16 cellular contexts compared by ENCODE assay signal in genomic region chr7:101550641-101551531, GRCh38.
DNase-seq lines count a peak whose midpoint lies in the region; ATAC-seq and TF ChIP-seq lines count a peak whose summit lies in the region.
"Had no signal": no experiment of that assay in that cellular context is flagged by ENCODE, and none has a peak within 500 bp of the region (broad histone marks: within the 10 kb centered on the region; RNA-seq: fewer than 3 reads in every experiment).

No MANE protein-coding gene starts in this region.

- TF ChIP-seq POLR2A in testis (IDR thresholded peaks at IDR 0.05) = no peak

- intact Hi-C loops in left cardiac atrium (cut with DNase I) = no loop called here
- intact Hi-C loops in left lung (cut with DNase I) = no loop called here
- intact Hi-C loops in aorta (cut with DNase I) = no loop called here
- intact Hi-C loops in testis (cut with DNase I; ENCODE audit: low total_unique reads) = no loop called here

- TF ChIP-seq CTCF in right atrium auricular region (IDR thresholded peaks at IDR 0.05) = no peak
- TF ChIP-seq CTCF in WERI-Rb-1 (IDR thresholded peaks at IDR 0.05; ENCODE audit: low read depth, low read length) = no peak
- TF ChIP-seq CTCF in left lung (IDR thresholded peaks at IDR 0.05) = no peak
- TF ChIP-seq CTCF in testis (IDR thresholded peaks at IDR 0.05) = no peak

- H3K9me3 ChIP-seq in right atrium auricular region (no peaks in the 10 kb centered on the region), WERI-Rb-1 (ENCODE audit: severe bottlenecking) (no peaks in the 10 kb centered on the region), left lung (no peaks in the 10 kb centered on the region), aorta (ENCODE audit: control insufficient read depth, low read length) (no peaks in the 10 kb centered on the region), testis (no peaks in the 10 kb centered on the region)
- H3K9me3 ChIP-seq: BLaER1, esophagus squamous epithelium had no signal

- H3K36me3 ChIP-seq in right atrium auricular region (no peaks in the 10 kb centered on the region), WERI-Rb-1 (no peaks in the 10 kb centered on the region), left lung (no peaks in the 10 kb centered on the region), aorta (ENCODE audit: control insufficient read depth in 1 of 2, insufficient read depth in 2 of 2, low read length in 1 of 2) (no peaks in the 10 kb centered on the region), testis (ENCODE audit: low read depth, missing control alignments) (no peaks in the 10 kb centered on the region)
- H3K36me3 ChIP-seq: BLaER1, esophagus squamous epithelium had no signal

- WGBS in aorta, 2 donors = 77 to 79% methylated on average over 24 to 26 of the region's 26 CpGs
- 62 to 68% methylated on average over 16 to 26 of the region's 26 CpGs for WGBS in testis, 2 donors

- H3K27me3 ChIP-seq in right atrium auricular region (no peaks in the 10 kb centered on the region), WERI-Rb-1 (ENCODE audit: insufficient read depth, low read depth, severe bottlenecking) (no peaks in the 10 kb centered on the region), left lung (peaks cover 0 to 11% of the 10 kb centered on the region in 2 donors), aorta (ENCODE audit: control insufficient read depth in 1 of 2, insufficient read depth in 2 of 2, low read length in 1 of 2) (no peaks in the 10 kb centered on the region), testis (no peaks in the 10 kb centered on the region)
- H3K27me3 ChIP-seq: BLaER1 had no signal

- ATAC-seq in left cardiac atrium (no peak), left lung (peak; percentile 47), aorta (ENCODE audit: low FRiP score) (no peak), GM18520 (IDR thresholded peaks at IDR 0.05; ENCODE audit: unreplicated experiment) (no peak), GM18498 (IDR thresholded peaks at IDR 0.05; ENCODE audit: unreplicated experiment) (no peak)
- ATAC-seq: activated CD4-positive, alpha-beta T cell treated with anti-CD3 and anti-CD28 coated beads for 36 hours; stimulated activated naive CD8-positive, alpha-beta T cell treated with anti-CD3 and anti-CD28 coated beads, Interleukin-15, amount 100 ng/mL, for 72 hours had no signal

- H3K4me1 ChIP-seq in right atrium auricular region = no peaks in the 10 kb centered on the region
- H3K4me1 ChIP-seq in left lung = no peaks in the 10 kb centered on the region
- H3K4me1 ChIP-seq in aorta (ENCODE audit: control insufficient read depth in 1 of 2, insufficient read depth in 2 of 2, low read length in 2 of 2) = no peaks in the 10 kb centered on the region
- H3K4me1 ChIP-seq in testis = peaks cover 3% of the 10 kb centered on the region
- H3K4me1 ChIP-seq: esophagus squamous epithelium had no signal

- DNase-seq in left cardiac atrium = peak; percentile 18
- DNase-seq in right atrium auricular region (ENCODE audit: low spot score) = no peak
- DNase-seq in WERI-Rb-1 = peak; percentile 9
- peak; percentile 35 to 65 for DNase-seq in left lung
- DNase-seq in aorta = peak; percentile 36 to 60
- DNase-seq in testis = no peak
- DNase-seq: activated CD4-positive, alpha-beta T cell treated with anti-CD3 and anti-CD28 coated beads for 36 hours; activated naive CD4-positive, alpha-beta T cell; central memory CD4-positive, alpha-beta T cell; esophagus squamous epithelium; NCI-H146; NCI-H774; stimulated activated naive CD8-positive, alpha-beta T cell treated with anti-CD3 and anti-CD28 coated beads, Interleukin-15, amount 100 ng/mL, for 72 hours had no signal

- H3K4me3 ChIP-seq in right atrium auricular region (no peak overlapping the region), WERI-Rb-1 (ENCODE audit: low read depth, low read length) (no peak overlapping the region), left lung (no peak overlapping the region), aorta (ENCODE audit: low read length in 2 of 2) (no peak overlapping the region), testis (no peak overlapping the region)
- H3K4me3 ChIP-seq: BLaER1, esophagus squamous epithelium had no signal

- H3K27ac ChIP-seq in right atrium auricular region = no peak overlapping the region
- no peak overlapping the region for H3K27ac ChIP-seq in WERI-Rb-1
- H3K27ac ChIP-seq in left lung = no peak overlapping the region
- H3K27ac ChIP-seq in aorta (ENCODE audit: low read depth in 1 of 2, low read length in 2 of 2) = no peak overlapping the region
- H3K27ac ChIP-seq in testis = no peak overlapping the region
- H3K27ac ChIP-seq: BLaER1, esophagus squamous epithelium had no signal

Comparison
In these comparisons a context has a peak if more than half of its experiments do, and no peak if none do; other contexts are left out.
1. DNase-seq: peak in left cardiac atrium (single experiment), WERI-Rb-1 (single experiment), left lung (2 of 2) and aorta (2 of 2); none in right atrium auricular region (single experiment) and testis (single experiment).